ENCODE assay signal across 12 cellular contexts in the genomic region with DNA sequence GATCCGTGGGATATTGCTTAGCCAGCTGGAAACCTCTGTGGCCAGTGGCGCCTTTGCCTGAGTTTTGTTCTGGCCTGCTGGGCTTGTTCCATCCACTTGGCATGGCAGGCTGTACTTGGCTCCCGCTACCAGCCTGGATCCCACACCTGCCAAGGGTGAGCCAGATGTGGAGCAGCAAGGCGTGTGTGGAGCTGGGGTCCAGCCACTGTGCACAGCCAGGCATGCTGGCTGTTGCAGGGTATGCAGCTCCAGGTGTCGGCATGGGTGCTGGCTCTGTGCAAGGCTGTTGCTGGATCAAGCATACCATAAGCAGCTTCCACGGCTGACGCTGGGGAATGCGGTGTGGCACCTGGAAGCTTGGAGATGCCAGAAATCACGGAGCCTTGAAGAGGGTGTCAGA. TPM values are rescaled to one million over a fixed set of nuclear protein-coding genes. Genes with fewer than 3 reads are reported as not detected.
A peak's percentile ranks its signal among the peaks of the same experiment; 100 is the strongest.
DNase-seq lines count a peak whose midpoint lies in the region; ATAC-seq, FAIRE-seq and TF ChIP-seq lines count a peak whose summit lies in the region.
"Had no signal": no experiment of that assay in that cellular context is flagged by ENCODE, and none has a peak within 500 bp of the region (broad histone marks: within the 10 kb centered on the region; RNA-seq: fewer than 3 reads in every experiment).

No MANE protein-coding gene starts in this region.

- no peak overlapping the region for H2AFZ ChIP-seq in HepG2 (ENCODE audit: low read length)
- H2AFZ ChIP-seq in SK-N-SH (ENCODE audit: low read depth) = no peak overlapping the region

- TF ChIP-seq RAD21 in HepG2 (CRISPR knock-in tag; IDR thresholded peaks at IDR 0.05) (no peak), SK-N-SH (IDR thresholded peaks at IDR 0.05; ENCODE audit: low read length) (no peak)

- no peak for TF ChIP-seq CTCF in HepG2 (CRISPR knock-in tag; IDR thresholded peaks at IDR 0.05)
- TF ChIP-seq CTCF in right lobe of liver (IDR thresholded peaks at IDR 0.05) = no peak
- TF ChIP-seq CTCF in SK-N-SH (IDR thresholded peaks at IDR 0.05) = no peak

- H3K9me2 ChIP-seq in SK-N-SH = no peaks in the 10 kb centered on the region

- no peak for FAIRE-seq in HepG2 (lab: Jason Lieb, UNC)
- FAIRE-seq: H54 had no signal

- peak; percentile 41 for DNase-seq in DMS 273 (lab: John Stamatoyannopoulos, UW; ENCODE audit: unreplicated experiment)
- DNase-seq in DMS 273 treated with DMSO at 0.1 percent for 48 hours (lab: John Stamatoyannopoulos, UW) = no peak
- DNase-seq in HepG2 (ENCODE audit: low spot score) = no peak
- no peak for DNase-seq in right lobe of liver
- peak; percentile 68 for DNase-seq in left ventricle myocardium superior
- DNase-seq in SK-N-SH = no peak
- DNase-seq: Caco-2; CD8-positive, alpha-beta memory T cell had no signal

- H3K9me3 ChIP-seq in HepG2 (ENCODE audit: low read length) (no peaks in the 10 kb centered on the region), right lobe of liver (no peaks in the 10 kb centered on the region), SK-N-SH (peaks cover 9% of the 10 kb centered on the region)

- POLR2A ChIA-PET in HepG2 (lab: Yijun Ruan, JAX) (no interaction called here), SK-N-SH (lab: Yijun Ruan, JAX) (no interaction called here)

- H3K9ac ChIP-seq in HepG2 (ENCODE audit: insufficient read depth, low read depth, low read length) (no peak overlapping the region), SK-N-SH (no peak overlapping the region)

- peaks cover 3% of the 10 kb centered on the region for H3F3A ChIP-seq in SK-N-SH (replicated peaks; ENCODE audit: insufficient read depth)

- TF ChIP-seq POLR2A in HepG2 (IDR thresholded peaks at IDR 0.05; ENCODE audit: insufficient read depth in 1 of 2, low read depth in 2 of 2, low read length in 2 of 2) (no peak), right lobe of liver (IDR thresholded peaks at IDR 0.05) (no peak)

- WGBS in HepG2 (ENCODE audit: low lambda C conversion rate) = 94% methylated on average over 8 of the region's 9 CpGs
- 100% methylated on average over 2 of the region's 9 CpGs for WGBS in right lobe of liver (ENCODE audit: insufficient coverage, low coverage, low lambda C conversion rate, missing lambda C conversion rate)
- WGBS in SK-N-SH (ENCODE audit: low lambda C conversion rate) = 93% methylated on average over 3 of the region's 9 CpGs

- in situ Hi-C loops in HepG2 (cut with HindIII; ENCODE audit: extremely low pct_ligation_motif_present, low pct_unique_long_range_greater_than_20kb) = no loop called here

- ATAC-seq in HepG2 (peak; percentile 30; the same call in 2 of the 3 replicates), right lobe of liver (no peak), left ventricle myocardium superior (peak; percentile 84), GM21515 (IDR thresholded peaks at IDR 0.05; ENCODE audit: unreplicated experiment) (no peak), GM21786 (IDR thresholded peaks at IDR 0.05; ENCODE audit: unreplicated experiment) (no peak)

- H4K20me1 ChIP-seq in HepG2 (ENCODE audit: insufficient read depth, low read length) = peaks cover 4% of the 10 kb centered on the region
- H4K20me1 ChIP-seq in SK-N-SH (ENCODE audit: insufficient read depth) = no peaks in the 10 kb centered on the region; the same call in 1 of the 2 replicates

- CTCF ChIA-PET in HepG2 (lab: Yijun Ruan, JAX; ENCODE audit: low intra/inter-chr PET ratio, low total read pairs) (no interaction called here), SK-N-SH (lab: Yijun Ruan, JAX) (interaction anchor here (0.7 to 1.4 kb wide), 2 partner anchors 11 to 40 kb away, joined by 3 read pairs; no protein-coding TSS in a partner anchor)

- H3K36me3 ChIP-seq in HepG2 (replicated peaks in 1 of 2; ENCODE audit: control insufficient read depth in 1 of 2, insufficient read depth in 2 of 2, low read length in 2 of 2) (no peaks in the 10 kb centered on the region; a peak in 1 of 5 replicates), right lobe of liver (no peaks in the 10 kb centered on the region), SK-N-SH (replicated peaks in 1 of 2; ENCODE audit: control insufficient read depth in 1 of 2, insufficient read depth in 2 of 2, low read length in 1 of 2) (peaks cover 0 to 18% of the 10 kb centered on the region in 2 experiments)

- intact Hi-C loops in HepG2 (cut with micrococcal nuclease; ENCODE audit: unreplicated experiment) = no loop called here
- intact Hi-C loops in right lobe of liver (cut with DNase I) = no loop called here
- intact Hi-C loops in left ventricle myocardium superior (cut with micrococcal nuclease) = no loop called here

- H3K27ac ChIP-seq in HepG2 (ENCODE audit: extremely low read length, insufficient read depth, low read length) = no peak overlapping the region
- no peak overlapping the region for H3K27ac ChIP-seq in right lobe of liver
- no peak overlapping the region for H3K27ac ChIP-seq in SK-N-SH (ENCODE audit: low read depth in 2 of 2, low read length in 1 of 2)
- H3K27ac ChIP-seq: 22Rv1 had no signal

- H3K27me3 ChIP-seq in HepG2 (ENCODE audit: control insufficient read depth in 1 of 2, insufficient read depth in 2 of 2, low read length in 2 of 2) (no peaks in the 10 kb centered on the region), right lobe of liver (no peaks in the 10 kb centered on the region), SK-N-SH (ENCODE audit: insufficient read depth) (no peaks in the 10 kb centered on the region)

- BruUV-seq in HepG2 (replicated peaks; lab: Mats Ljungman, UMichigan) = no TSS peak

- H3K79me2 ChIP-seq in HepG2 (ENCODE audit: insufficient read depth, low read length) (peaks cover 68% of the 10 kb centered on the region), SK-N-SH (ENCODE audit: insufficient read depth) (peaks cover 51% of the 10 kb centered on the region)

- H3K4me1 ChIP-seq in HepG2 (ENCODE audit: insufficient read depth, low read length) = no peaks in the 10 kb centered on the region
- H3K4me1 ChIP-seq in right lobe of liver = no peaks in the 10 kb centered on the region
- H3K4me1 ChIP-seq in SK-N-SH (ENCODE audit: control insufficient read depth in 1 of 2, insufficient read depth in 2 of 2, low read depth in 1 of 2, low read length in 1 of 2) = no peaks in the 10 kb centered on the region; a peak in 1 of 4 replicates
- H3K4me1 ChIP-seq: Caco-2 had no signal

- H3K4me3 ChIP-seq in HepG2 (replicated peaks in 1 of 3; ENCODE audit: insufficient read depth in 1 of 3, low read depth in 2 of 3, low read length in 3 of 3) = no peak overlapping the region
- no peak overlapping the region for H3K4me3 ChIP-seq in right lobe of liver
- no peak overlapping the region for H3K4me3 ChIP-seq in SK-N-SH (ENCODE audit: low read depth in 2 of 2, low read length in 1 of 2)

- no peak for TF ChIP-seq EP300 in HepG2 (IDR thresholded peaks at IDR 0.05; ENCODE audit: low read depth in 2 of 2, low read length in 2 of 2)
- TF ChIP-seq EP300 in HepG2 (CRISPR knock-in tag; IDR thresholded peaks at IDR 0.05; ENCODE audit: borderline replicate concordance) = no peak
- TF ChIP-seq EP300 in SK-N-SH (IDR thresholded peaks at IDR 0.05; ENCODE audit: borderline replicate concordance in 1 of 2, low read depth in 1 of 2, low read length in 1 of 2) = no peak

- H3K4me2 ChIP-seq in HepG2 (ENCODE audit: low read depth, low read length) (no peak overlapping the region), SK-N-SH (no peak overlapping the region)

TF ChIP-seq in HepG2, 621 proteins besides CTCF, POLR2A, EP300 and RAD21 (continues in another document):
- TF ChIP-seq, protein P1, sequence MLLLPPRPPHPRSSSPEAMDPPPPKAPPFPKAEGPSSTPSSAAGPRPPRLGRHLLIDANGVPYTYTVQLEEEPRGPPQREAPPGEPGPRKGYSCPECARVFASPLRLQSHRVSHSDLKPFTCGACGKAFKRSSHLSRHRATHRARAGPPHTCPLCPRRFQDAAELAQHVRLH (CRISPR knock-in tag; IDR thresholded peaks at IDR 0.05; ENCODE audit: borderline replicate concordance, low read depth) = no peak
- no peak for TF ChIP-seq ATF7-NPFF (CRISPR knock-in tag; IDR thresholded peaks at IDR 0.05; ENCODE audit: low read depth)

TF ChIP-seq in SK-N-SH, 30 proteins besides CTCF, POLR2A, EP300 and RAD21:
- TF ChIP-seq, protein P2, sequence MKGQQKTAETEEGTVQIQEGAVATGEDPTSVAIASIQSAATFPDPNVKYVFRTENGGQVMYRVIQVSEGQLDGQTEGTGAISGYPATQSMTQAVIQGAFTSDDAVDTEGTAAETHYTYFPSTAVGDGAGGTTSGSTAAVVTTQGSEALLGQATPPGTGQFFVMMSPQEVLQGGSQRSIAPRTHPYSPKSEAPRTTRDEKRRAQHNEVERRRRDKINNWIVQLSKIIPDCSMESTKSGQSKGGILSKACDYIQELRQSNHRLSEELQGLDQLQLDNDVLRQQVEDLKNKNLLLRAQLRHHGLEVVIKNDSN (IDR thresholded peaks at IDR 0.05; ENCODE audit: borderline replicate concordance, low read depth) = no peak
- TF ChIP-seq ELF1 (IDR thresholded peaks at IDR 0.05) = no peak
TF ChIP-seq in SK-N-SH: peak in this region for 0.

RNA-seq across cellular contexts. Expression of a gene that starts 34.5 kb away (rescaled TPM):
- total RNA-seq in HepG2 (2016; rRNA removed; fragmentation: Illumina TruSeq; extraction: Trizol) (34.6 and 40.4 TPM in 2 replicates), right lobe of liver (10 to 100 TPM in 5 of 6 experiments, 1 to 10 TPM in 1; 8.5 to 19.9 (median 14.8) TPM), left ventricle myocardium superior (41.1 TPM)
- 42.5 and 43.6 TPM in 2 replicates for total RNA-seq in HepG2 (2016; cell fraction: cytosol; rRNA removed; fragmentation: Illumina TruSeq; extraction: Trizol; ENCODE audit: low read depth)
- total RNA-seq in HepG2 (2016; cell fraction: insoluble cytoplasmic fraction; rRNA removed; fragmentation: Illumina TruSeq; extraction: Trizol) = 38.0 and 42.0 TPM in 2 replicates
- total RNA-seq in HepG2 (2016; cell fraction: membrane; rRNA removed; fragmentation: Illumina TruSeq; extraction: Trizol) = 38.5 and 42.3 TPM in 2 replicates
- total RNA-seq in HepG2 (2016; cell fraction: nucleus; rRNA removed; fragmentation: Illumina TruSeq; extraction: Trizol) = 46.5 and 59.3 TPM in 2 replicates
- polyA plus RNA-seq in HepG2 (2011; rRNA removed) (20.3 and 21.7 TPM in 2 replicates), SK-N-SH (2012; rRNA removed) (6.2 and 8.4 TPM in 2 replicates)
- 5.8 and 7.6 TPM in 2 replicates for polyA plus RNA-seq in HepG2 (2011; cell fraction: cytosol; rRNA removed)
- polyA plus RNA-seq in HepG2 (2011; cell fraction: nucleus; rRNA removed) = 21.9 and 22.6 TPM in 2 replicates
- 8.1 and 8.3 TPM in 2 replicates for polyA plus RNA-seq in HepG2 (2012)
- polyA plus RNA-seq in HepG2 (2016; cell fraction: cytosol; fragmentation: Illumina TruSeq; extraction: Trizol; ENCODE audit: low read depth) = 3.4 and 4.0 TPM in 2 replicates
- 16.3 and 19.3 TPM in 2 replicates for polyA plus RNA-seq in HepG2 (2016; cell fraction: insoluble cytoplasmic fraction; fragmentation: Illumina TruSeq; extraction: Trizol; ENCODE audit: low read depth)
- 5.1 and 9.5 TPM in 2 replicates for polyA plus RNA-seq in HepG2 (2016; cell fraction: membrane; fragmentation: Illumina TruSeq; extraction: Trizol; ENCODE audit: low read depth)
- polyA plus RNA-seq in HepG2 (2016; cell fraction: nucleus; fragmentation: Illumina TruSeq; extraction: Trizol; ENCODE audit: insufficient read depth, low read depth) = 17.2 and 24.4 TPM in 2 replicates
- polyA minus RNA-seq in HepG2 (2011; rRNA and poly(A)+ RNA removed; ENCODE audit: low replicate concordance) = 60.8 and 71.6 TPM in 2 replicates
- polyA minus RNA-seq in HepG2 (2011; cell fraction: cytosol; rRNA and poly(A)+ RNA removed) = 27.8 and 28.0 TPM in 2 replicates
- 139 and 141 TPM in 2 replicates for polyA minus RNA-seq in HepG2 (2011; cell fraction: nucleus; rRNA and poly(A)+ RNA removed)
- 5.9 and 8.2 TPM in 2 replicates for polyA plus RNA-seq in SK-N-SH (2012; cell fraction: cytosol; rRNA removed)
- 11.8 and 21.2 TPM in 2 replicates for polyA plus RNA-seq in SK-N-SH (2012; cell fraction: nucleus; rRNA removed)

Comparison
In these comparisons a context has a peak if more than half of its experiments do, and no peak if none do; other contexts are left out.
1. DNase-seq: peak in DMS 273 (single experiment) and left ventricle myocardium superior (single experiment); none in DMS 273 treated with DMSO at 0.1 percent for 48 hours (single experiment), HepG2 (single experiment), right lobe of liver (0 of 3) and SK-N-SH (single experiment).
2. ATAC-seq: peak in HepG2 (single experiment) and left ventricle myocardium superior (single experiment); none in right lobe of liver (0 of 4), GM21515 (single experiment) and GM21786 (single experiment).